In the genomic region with DNA sequence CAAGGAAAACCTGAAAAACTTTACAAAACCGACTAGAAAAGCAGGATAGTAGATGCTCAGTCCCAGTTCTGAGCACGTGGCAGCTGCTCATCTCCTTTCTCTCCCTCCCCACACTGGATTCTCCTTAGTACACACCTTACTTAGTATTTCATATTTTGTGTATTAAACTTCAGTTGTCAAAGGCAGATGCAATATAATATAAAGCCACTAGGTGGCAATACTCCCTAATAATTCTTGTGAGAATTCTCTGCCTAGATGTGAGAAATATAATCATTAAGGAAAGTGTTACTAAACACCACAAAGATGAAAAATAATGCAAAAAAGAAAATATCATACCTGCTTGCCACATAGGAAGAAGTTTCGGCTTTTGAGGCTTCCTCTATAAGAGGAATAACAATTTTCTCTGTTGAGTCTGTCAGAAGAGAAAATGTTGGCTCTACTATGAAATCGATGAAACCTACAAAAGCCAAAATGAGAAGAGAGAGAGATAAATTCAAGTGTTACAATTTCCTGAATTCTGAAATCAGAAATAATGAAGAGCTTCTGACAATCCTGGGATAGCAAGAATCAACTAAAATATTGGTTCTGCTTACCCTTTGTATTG, we compare ENCODE assay signal across 9 cellular contexts.
A peak's percentile ranks its signal among the peaks of the same experiment; 100 is the strongest.
DNase-seq lines count a peak whose midpoint lies in the region; ATAC-seq and TF ChIP-seq lines count a peak whose summit lies in the region.
"Had no signal": no experiment of that assay in that cellular context is flagged by ENCODE, and none has a peak within 500 bp of the region (broad histone marks: within the 10 kb centered on the region; RNA-seq: fewer than 3 reads in every experiment).

No MANE protein-coding gene starts in this region.

- no peaks in the 10 kb centered on the region for H3K79me2 ChIP-seq in mammary epithelial cell (ENCODE audit: insufficient read depth, low read length)

- intact Hi-C loops in Right ventricle myocardium inferior (cut with DNase I) (loop anchor here (1.0 to 5.0 kb wide), 2 partner anchors 241 to 464 kb away; a partner anchor contains a TSS), cardiac septum (cut with DNase I) (loop anchor here (1.0 to 5.0 kb wide), 2 partner anchors 56 to 464 kb away; no protein-coding TSS in a partner anchor), mammary epithelial cell (cut with micrococcal nuclease) (loop anchor here (1.0 to 5.0 kb wide), 3 partner anchors 464 to 1171 kb away; a partner anchor contains a TSS), left lung (cut with DNase I) (loop anchor here in 1 of 2 donors (5.0 kb wide), 1 partner anchor 466 kb away; no protein-coding TSS in a partner anchor)

- H3K9me3 ChIP-seq in mammary epithelial cell (replicated peaks; ENCODE audit: insufficient read depth, low read length) (no peaks in the 10 kb centered on the region), left lung (peaks cover 0 to 4% of the 10 kb centered on the region in 2 donors)

- no TSS peak for BruUV-seq in mammary epithelial cell (replicated peaks; lab: Mats Ljungman, UMichigan)

- H3K4me1 ChIP-seq in mammary epithelial cell (ENCODE audit: insufficient read depth, low read length) (no peaks in the 10 kb centered on the region), left lung (no peaks in the 10 kb centered on the region)

- no peak overlapping the region for H3K9ac ChIP-seq in mammary epithelial cell (ENCODE audit: insufficient read depth, low read length)

- TF ChIP-seq CTCF in mammary epithelial cell (conservative IDR thresholded peaks at IDR 0.05 in 1 of 2, IDR thresholded peaks at IDR 0.05 in 1 of 2; ENCODE audit: extremely low read depth in 1 of 2, insufficient read depth in 1 of 2, low read depth in 1 of 2, low read length in 2 of 2) (peak; percentile 61 to 64), left lung (IDR thresholded peaks at IDR 0.05) (peak; percentile 69 to 82)

- DNase-seq in Right ventricle myocardium inferior (ENCODE audit: missing footprints): no peak
- DNase-seq in cardiac septum (ENCODE audit: low spot score): no peak
- DNase-seq in NCI-H460 (ENCODE audit: extremely low read depth, low read depth): peak; percentile 64
- DNase-seq in mammary epithelial cell: peak; percentile 17
- no peak for DNase-seq in left lung
- DNase-seq in D341Med (ENCODE audit: low spot score): no peak
- DNase-seq: activated naive CD8-positive, alpha-beta T cell treated with anti-CD3 and anti-CD28 coated beads, Interleukin-2, amount 10 ng/mL, durations not matched to agents 7 days and 5 days had no signal

- in situ Hi-C loops in mammary epithelial cell (cut with MboI; ENCODE audit: low sequenced_read_pairs in 2 of 2): loop anchor here (5.0 to 10.0 kb wide), 2 partner anchors 466 to 469 kb away; no protein-coding TSS in a partner anchor

- H4K20me1 ChIP-seq in mammary epithelial cell (ENCODE audit: insufficient read depth, low read length): no peaks in the 10 kb centered on the region

- H3K27me3 ChIP-seq in mammary epithelial cell (ENCODE audit: insufficient read depth, low read length): peaks cover 3% of the 10 kb centered on the region
- H3K27me3 ChIP-seq in left lung: no peaks in the 10 kb centered on the region

- H3K4me3 ChIP-seq in mammary epithelial cell (replicated peaks in 1 of 3; ENCODE audit: insufficient read depth in 1 of 3, low read depth in 2 of 3, low read length in 3 of 3): no peak overlapping the region
- H3K4me3 ChIP-seq in left lung: no peak overlapping the region

- H3K27ac ChIP-seq in mammary epithelial cell (ENCODE audit: insufficient read depth, low read depth, low read length) (no peak overlapping the region), left lung (no peak overlapping the region)

- H3K36me3 ChIP-seq in mammary epithelial cell (ENCODE audit: insufficient read depth, low read length) (no peaks in the 10 kb centered on the region), left lung (no peaks in the 10 kb centered on the region)

- no peak overlapping the region for H2AFZ ChIP-seq in mammary epithelial cell (ENCODE audit: low read depth, low read length)

- 32% methylated on average over 4 of the region's 4 CpGs for WGBS in mammary epithelial cell (ENCODE audit: low coverage, missing lambda C conversion rate)

- H3K4me2 ChIP-seq in mammary epithelial cell (ENCODE audit: insufficient read depth, low read depth, low read length): no peak overlapping the region

- CTCF ChIA-PET in mammary epithelial cell (lab: Charles Lee; ENCODE audit: low non-redundant PET): interaction anchor here (0.9 kb wide), 1 partner anchor 875 kb away, joined by 3 read pairs; no protein-coding TSS in a partner anchor

- peak; percentile 55 for ATAC-seq in Right ventricle myocardium inferior
- ATAC-seq in HG03139 (IDR thresholded peaks at IDR 0.05; ENCODE audit: unreplicated experiment): peak; percentile 65
- peak; percentile 78 for ATAC-seq in left lung
- ATAC-seq in HG03460 (IDR thresholded peaks at IDR 0.05; ENCODE audit: unreplicated experiment): no peak

- dilution Hi-C loops in mammary epithelial cell (cut with HindIII; ENCODE audit: low sequenced_read_pairs): loop anchor here (25.0 kb wide), 1 partner anchor 476 kb away; no protein-coding TSS in a partner anchor

Comparison
In these comparisons a context has a peak if more than half of its experiments do, and no peak if none do; other contexts are left out.
1. DNase-seq: peak in NCI-H460 (single experiment) and mammary epithelial cell (single experiment); none in Right ventricle myocardium inferior (single experiment), cardiac septum (single experiment), left lung (0 of 2) and D341Med (single experiment).